ENCODE assay signal across 1 cellular context in genomic region chr5:107964722-107965121, GRCh38.
TF ChIP-seq lines count a peak whose summit lies in the region.

No MANE protein-coding gene starts in this region.

TF ChIP-seq in GM12878, 131 proteins besides CTCF, POLR2A, EP300 and RAD21 (continued from another document):
- TF ChIP-seq E2F4 (IDR thresholded peaks at IDR 0.05; ENCODE audit: low read depth, low read length) = 0 out of 2 replicates have a peak, but pooled peaks have one; percentile 16
- peak; percentile 28 to 55; a peak in 1 of 4 replicates for TF ChIP-seq BHLHE40 (IDR thresholded peaks at IDR 0.05; ENCODE audit: borderline replicate concordance in 1 of 2, low read depth in 2 of 2, low read length in 1 of 2)
- TF ChIP-seq EZH2 (IDR thresholded peaks at IDR 0.05; ENCODE audit: borderline replicate concordance, control insufficient read depth, low read depth, low read length) = no peak
- 0 out of 2 replicates have a peak, but pooled peaks have one; percentile 8 for TF ChIP-seq NR2C1 (IDR thresholded peaks at IDR 0.05)
- TF ChIP-seq ATF7 (IDR thresholded peaks at IDR 0.05; ENCODE audit: low read depth) = peak; percentile 56; the same call in 1 of the 2 replicates
- TF ChIP-seq IKZF2 (IDR thresholded peaks at IDR 0.05) = peak; percentile 89 to 90
- TF ChIP-seq IKZF1 (conservative IDR thresholded peaks at IDR 0.05) = peak; percentile 81
- peak; percentile 49 for TF ChIP-seq SMAD1 (IDR thresholded peaks at IDR 0.05; ENCODE audit: low read depth, partially characterized antibody)
- no peak for TF ChIP-seq TCF7 (IDR thresholded peaks at IDR 0.05; ENCODE audit: borderline replicate concordance)
- peak; percentile 71; the same call in 1 of the 2 replicates for TF ChIP-seq SPI1 (IDR thresholded peaks at IDR 0.05; ENCODE audit: borderline replicate concordance, insufficient read depth, low read depth, low read length)
- peak; percentile 83 for TF ChIP-seq MEF2B (IDR thresholded peaks at IDR 0.05; ENCODE audit: partially characterized antibody, poor library complexity, severe bottlenecking)
- 0 out of 2 replicates have a peak, but pooled peaks have one; percentile 18 for TF ChIP-seq RCOR1 (conservative IDR thresholded peaks at IDR 0.05; ENCODE audit: low read depth, low read length)
- peak; percentile 92 for TF ChIP-seq ZNF217 (IDR thresholded peaks at IDR 0.05)
- TF ChIP-seq MTA2 (IDR thresholded peaks at IDR 0.05; ENCODE audit: low read depth) = peak; percentile 100
- peak; percentile 91 for TF ChIP-seq NR2F1 (conservative IDR thresholded peaks at IDR 0.05)
- TF ChIP-seq SRF (IDR thresholded peaks at IDR 0.05; ENCODE audit: low read depth in 2 of 2, low read length in 2 of 2) = no peak
- TF ChIP-seq POU2F2 (IDR thresholded peaks at IDR 0.05; ENCODE audit: borderline replicate concordance, low read depth, low read length) = no peak
- TF ChIP-seq BCL11A (IDR thresholded peaks at IDR 0.05; ENCODE audit: low read depth, low read length) = peak; percentile 99
- TF ChIP-seq NKRF (conservative IDR thresholded peaks at IDR 0.05) = no peak
- no peak for TF ChIP-seq ZBED1 (IDR thresholded peaks at IDR 0.05; ENCODE audit: borderline replicate concordance)
- TF ChIP-seq DPF2 (IDR thresholded peaks at IDR 0.05) = peak; percentile 96
- peak; percentile 46 for TF ChIP-seq SKIL (IDR thresholded peaks at IDR 0.05; ENCODE audit: low read depth, poor library complexity, severe bottlenecking)
- TF ChIP-seq RAD51 (IDR thresholded peaks at IDR 0.05) = peak; percentile 64
- peak; percentile 87 for TF ChIP-seq BMI1 (IDR thresholded peaks at IDR 0.05; ENCODE audit: borderline replicate concordance)
- TF ChIP-seq BACH1 (IDR thresholded peaks at IDR 0.05; ENCODE audit: borderline replicate concordance) = peak; percentile 94; the same call in 1 of the 2 replicates
- TF ChIP-seq NBN (IDR thresholded peaks at IDR 0.05) = peak; percentile 80
- no peak for TF ChIP-seq E2F8 (IDR thresholded peaks at IDR 0.05; ENCODE audit: low read depth, partially characterized antibody)
- no peak for TF ChIP-seq YY1 (IDR thresholded peaks at IDR 0.05; ENCODE audit: low read depth, low read length)
- TF ChIP-seq RELB (IDR thresholded peaks at IDR 0.05; ENCODE audit: low read depth) = peak; percentile 94
